Comparison of ENCODE assay signal across 8 cellular contexts in genomic region chr20:45890077-45890996, GRCh38. TPM values are rescaled to one million over a fixed set of nuclear protein-coding genes. Genes with fewer than 3 reads are reported as not detected.
DNase-seq lines count a peak whose midpoint lies in the region; ATAC-seq, FAIRE-seq and TF ChIP-seq lines count a peak whose summit lies in the region.

No MANE protein-coding gene starts in this region.

- POLR2A ChIA-PET in activated CD8-positive, alpha-beta T cell treated with anti-CD3 and anti-CD28 coated beads, Interleukin-2, amount 10 ng/mL, durations not matched to agents 7 days and 5 days (lab: Charles Lee) = interaction anchor here (0.5 to 4.6 kb wide), 11 partner anchors 9 to 98 kb away, joined by 3 to 39 read pairs (median 3); partner anchors contain the start of genes DNTTIP1, PCIF1, WFDC3 and ZNF335
- POLR2A ChIA-PET in endothelial cell of umbilical vein (lab: Charles Lee) = interaction anchor here (0.7 to 3.5 kb wide), 6 partner anchors 9 to 68 kb away, joined by 3 to 26 read pairs (median 3); partner anchors contain the start of genes PCIF1, PLTP and ZSWIM1

- H2AFZ ChIP-seq in GM23338 = peak overlapping the region; percentile 90
- peak overlapping the region; percentile 61 for H2AFZ ChIP-seq in endothelial cell of umbilical vein (ENCODE audit: low read depth, low read length)
- H2AFZ ChIP-seq in mesenchymal stem cell (ENCODE audit: low read depth, low read length) = peak overlapping the region; percentile 81

- ATAC-seq in GM23338 = peak; percentile 86
- ATAC-seq in activated CD8-positive, alpha-beta T cell treated with anti-CD3 and anti-CD28 coated beads, Interleukin-2, amount 10 ng/mL, durations not matched to agents 7 days and 5 days = peak; percentile 36
- no peak for ATAC-seq in HG03095 (IDR thresholded peaks at IDR 0.05; ENCODE audit: unreplicated experiment)

- H3K9me2 ChIP-seq in GM23338 (ENCODE audit: insufficient read depth) = no peaks in the 10 kb centered on the region

- TF ChIP-seq CTCF in GM23338 (conservative IDR thresholded peaks at IDR 0.05; ENCODE audit: low read depth in 2 of 2) (peak; percentile 76 to 87), endothelial cell of umbilical vein (IDR thresholded peaks at IDR 0.05; ENCODE audit: extremely low read depth in 1 of 2, insufficient read depth in 1 of 2, low read depth in 1 of 2, low read length in 2 of 2) (peak; percentile 79 to 82)

- H3K14ac ChIP-seq in mesenchymal stem cell (ENCODE audit: low read length in 2 of 2) = peak overlapping the region in 1 of 2 experiments; percentile 61

- peak overlapping the region; percentile 14 to 93 for H2BK12ac ChIP-seq in mesenchymal stem cell (ENCODE audit: low read length in 2 of 2)

- H3K27ac Mint-ChIP-seq in GM23338 = peak overlapping the region; percentile 74; the same call in 1 of the 2 replicates
- peak overlapping the region; percentile 61 for H3K27ac Mint-ChIP-seq in activated CD8-positive, alpha-beta T cell treated with anti-CD3 and anti-CD28 coated beads, Interleukin-2, amount 10 ng/mL, durations not matched to agents 7 days and 5 days

- peaks cover 18% of the 10 kb centered on the region for H3K36me3 Mint-ChIP-seq in GM23338 (ENCODE audit: low read depth)
- peaks cover 4% of the 10 kb centered on the region for H3K36me3 Mint-ChIP-seq in activated CD8-positive, alpha-beta T cell treated with anti-CD3 and anti-CD28 coated beads, Interleukin-2, amount 10 ng/mL, durations not matched to agents 7 days and 5 days (ENCODE audit: low read depth)

- intact Hi-C loops in endothelial cell of umbilical vein (cut with micrococcal nuclease) = loop anchor here (1.0 to 2.0 kb wide), 6 partner anchors 34 to 80 kb away; partner anchors contain the start of genes ACOT8, PCIF1 and ZSWIM3

- peak overlapping the region; percentile 88 for H3K4me3 Mint-ChIP-seq in GM23338
- H3K4me3 Mint-ChIP-seq in activated CD8-positive, alpha-beta T cell treated with anti-CD3 and anti-CD28 coated beads, Interleukin-2, amount 10 ng/mL, durations not matched to agents 7 days and 5 days = peak overlapping the region; percentile 87

- 0 out of 2 replicates have a peak, but pooled peaks cover 6% of the 10 kb centered on the region for H3F3A ChIP-seq in GM23338 (replicated peaks; ENCODE audit: low read depth)

- H3K4me2 ChIP-seq in GM23338 = peak overlapping the region; percentile 99
- H3K4me2 ChIP-seq in endothelial cell of umbilical vein (ENCODE audit: insufficient read depth, low read length) = peak overlapping the region; percentile 60
- H3K4me2 ChIP-seq in mesenchymal stem cell (ENCODE audit: low read length, poor library complexity, severe bottlenecking) = peak overlapping the region; percentile 99

- WGBS in mesenchymal stem cell = 2% methylated on average over 78 of the region's 79 CpGs

- H3K27me3 ChIP-seq in GM23338 (ENCODE audit: insufficient read depth) = no peaks in the 10 kb centered on the region
- no peaks in the 10 kb centered on the region for H3K27me3 ChIP-seq in endothelial cell of umbilical vein (ENCODE audit: control insufficient read depth in 2 of 2, insufficient read depth in 2 of 2, low read length in 2 of 2)
- H3K27me3 ChIP-seq in mesenchymal stem cell (ENCODE audit: control insufficient read depth in 1 of 2, insufficient read depth in 1 of 2, low read length in 2 of 2) = no peaks in the 10 kb centered on the region

- peak overlapping the region; percentile 100 for H2BK15ac ChIP-seq in mesenchymal stem cell (ENCODE audit: low read depth, poor library complexity, severe bottlenecking)

- peak; percentile 95 for FAIRE-seq in endothelial cell of umbilical vein (lab: Jason Lieb, UNC)

- dilution Hi-C loops in endothelial cell of umbilical vein (cut with MboI; ENCODE audit: extremely low pct_ligation_motif_present, low sequenced_read_pairs) = no loop called here

- H3K9ac ChIP-seq in endothelial cell of umbilical vein (replicated peaks; ENCODE audit: extremely low read depth, insufficient read depth, low read length) = peak overlapping the region; percentile 65
- peak overlapping the region; percentile 91 for H3K9ac ChIP-seq in mesenchymal stem cell (ENCODE audit: low read length)

- H3K79me2 ChIP-seq in GM23338 (replicated peaks; ENCODE audit: insufficient read depth) = 0 out of 2 replicates have a peak, but pooled peaks cover 5% of the 10 kb centered on the region
- H3K79me2 ChIP-seq in endothelial cell of umbilical vein (ENCODE audit: control insufficient read depth, insufficient read depth, low read length) = no peaks in the 10 kb centered on the region

- peaks cover 38% of the 10 kb centered on the region for H3K79me1 ChIP-seq in mesenchymal stem cell (replicated peaks; ENCODE audit: low read length, poor library complexity, severe bottlenecking)

- H2BK120ac ChIP-seq in mesenchymal stem cell (ENCODE audit: low read depth, low read length) = peak overlapping the region; percentile 88

- H4K8ac ChIP-seq in mesenchymal stem cell (ENCODE audit: low read length) = peak overlapping the region; percentile 81

- peaks cover 14% of the 10 kb centered on the region; the same call in 2 of the 3 replicates for H3K4me1 Mint-ChIP-seq in GM23338
- peaks cover 47% of the 10 kb centered on the region for H3K4me1 Mint-ChIP-seq in activated CD8-positive, alpha-beta T cell treated with anti-CD3 and anti-CD28 coated beads, Interleukin-2, amount 10 ng/mL, durations not matched to agents 7 days and 5 days (ENCODE audit: low read depth)

- TF ChIP-seq POLR2A in endothelial cell of umbilical vein (IDR thresholded peaks at IDR 0.05; ENCODE audit: low read depth, low read length) = peak; percentile 30

- H3K36me3 ChIP-seq in GM23338 (ENCODE audit: insufficient read depth) (peaks cover 3% of the 10 kb centered on the region; the same call in 1 of the 2 replicates), endothelial cell of umbilical vein (ENCODE audit: control insufficient read depth in 2 of 2, extremely low read depth in 1 of 2, insufficient read depth in 2 of 2, low read length in 2 of 2) (peaks cover 0 to 19% of the 10 kb centered on the region in 2 experiments), mesenchymal stem cell (ENCODE audit: control insufficient read depth in 1 of 2, insufficient read depth in 2 of 2, low read depth in 1 of 2, low read length in 2 of 2) (peaks cover 42 to 61% of the 10 kb centered on the region in 2 experiments)

- H2AK5ac ChIP-seq in mesenchymal stem cell (ENCODE audit: low read length, severe bottlenecking) = peak overlapping the region; percentile 28

- no peaks in the 10 kb centered on the region for H4K20me1 ChIP-seq in GM23338 (replicated peaks; ENCODE audit: insufficient read depth)
- H4K20me1 ChIP-seq in endothelial cell of umbilical vein (replicated peaks; ENCODE audit: control insufficient read depth, extremely low read depth, insufficient read depth, low read length) = no peaks in the 10 kb centered on the region

- H3K9me3 Mint-ChIP-seq in GM23338 = peaks cover 3% of the 10 kb centered on the region; the same call in 1 of the 3 replicates
- H3K9me3 Mint-ChIP-seq in activated CD8-positive, alpha-beta T cell treated with anti-CD3 and anti-CD28 coated beads, Interleukin-2, amount 10 ng/mL, durations not matched to agents 7 days and 5 days (ENCODE audit: insufficient read depth) = no peaks in the 10 kb centered on the region

- H3K4ac ChIP-seq in mesenchymal stem cell (ENCODE audit: low read depth in 1 of 2, low read length in 2 of 2) = peak overlapping the region; percentile 39 to 91

- DNase-seq in COR-L47 (lab: John Stamatoyannopoulos, UW) = peak; percentile 68
- DNase-seq in GM23338 (ENCODE audit: low spot score) = peak; percentile 92
- peak; percentile 12 for DNase-seq in NCI-H2029 treated with DMSO at 0.1 percent for 48 hours (lab: John Stamatoyannopoulos, UW)
- peak; percentile 58 for DNase-seq in activated CD8-positive, alpha-beta T cell treated with anti-CD3 and anti-CD28 coated beads, Interleukin-2, amount 10 ng/mL, durations not matched to agents 7 days and 5 days
- DNase-seq in endothelial cell of umbilical vein (ENCODE audit: low read depth, low spot score) = peak; percentile 89
- DNase-seq in mesenchymal stem cell = peak; percentile 90
- peak; percentile 30 for DNase-seq in stimulated activated CD8-positive, alpha-beta memory T cell treated with anti-CD3 and anti-CD28 coated beads, Interleukin-4, amount 100 ng/mL, for 24 hours (ENCODE audit: low read depth)

- H3K18ac ChIP-seq in mesenchymal stem cell (ENCODE audit: low read depth in 1 of 2, low read length in 2 of 2) = peak overlapping the region; percentile 88 to 98

- H3K27ac ChIP-seq in GM23338 (ENCODE audit: low read depth) (no peak overlapping the region), endothelial cell of umbilical vein (ENCODE audit: insufficient read depth, low read depth, low read length) (peak overlapping the region; percentile 50), mesenchymal stem cell (ENCODE audit: low read length, poor library complexity, severe bottlenecking) (no peak overlapping the region)

- H3K9me3 ChIP-seq in endothelial cell of umbilical vein (replicated peaks; ENCODE audit: control insufficient read depth, insufficient read depth, low read length) = no peaks in the 10 kb centered on the region
- H3K9me3 ChIP-seq in mesenchymal stem cell (ENCODE audit: control insufficient read depth, low read length) = no peaks in the 10 kb centered on the region

- H3K23ac ChIP-seq in mesenchymal stem cell (ENCODE audit: low read length in 2 of 2) = peak overlapping the region in 1 of 2 experiments; percentile 77

- peaks cover 19% of the 10 kb centered on the region for H3K27me3 Mint-ChIP-seq in GM23338 (ENCODE audit: insufficient read depth, low read depth, poor library complexity)
- H3K27me3 Mint-ChIP-seq in activated CD8-positive, alpha-beta T cell treated with anti-CD3 and anti-CD28 coated beads, Interleukin-2, amount 10 ng/mL, durations not matched to agents 7 days and 5 days (ENCODE audit: low read depth) = no peaks in the 10 kb centered on the region

- H3K9me1 ChIP-seq in endothelial cell of umbilical vein (replicated peaks; ENCODE audit: control insufficient read depth, extremely low read depth, insufficient read depth, low read length) = no peaks in the 10 kb centered on the region

- peak overlapping the region; percentile 74 for H4K91ac ChIP-seq in mesenchymal stem cell (ENCODE audit: low read length)

- CTCF ChIA-PET in activated CD8-positive, alpha-beta T cell treated with anti-CD3 and anti-CD28 coated beads, Interleukin-2, amount 10 ng/mL, durations not matched to agents 7 days and 5 days (lab: Charles Lee) = interaction anchor here (0.6 to 3.3 kb wide), 14 partner anchors 9 to 123 kb away, joined by 3 to 22 read pairs (median 4); partner anchors contain the start of genes ACOT8 and ZSWIM1
- CTCF ChIA-PET in endothelial cell of umbilical vein (lab: Charles Lee) = interaction anchor here (0.6 to 4.9 kb wide), 29 partner anchors 9 to 930 kb away, joined by 3 to 50 read pairs (median 5); partner anchors contain the start of genes ACOT8, PCIF1, PLTP and SNX21

- H3K4me3 ChIP-seq in GM23338 (peak overlapping the region; percentile 86), endothelial cell of umbilical vein (replicated peaks in 1 of 3; ENCODE audit: insufficient read depth in 1 of 3, low read depth in 1 of 3, low read length in 3 of 3) (peak overlapping the region; percentile 47 to 81 (median 57)), mesenchymal stem cell (ENCODE audit: insufficient read depth in 1 of 2, low read depth in 1 of 2, low read length in 2 of 2) (peak overlapping the region; percentile 78 to 88)

- H3K4me1 ChIP-seq in GM23338 (ENCODE audit: insufficient read depth) = peaks cover 3% of the 10 kb centered on the region; the same call in 1 of the 2 replicates
- H3K4me1 ChIP-seq in endothelial cell of umbilical vein (ENCODE audit: control insufficient read depth, extremely low read depth, insufficient read depth, low read length) = peaks cover 24% of the 10 kb centered on the region
- peaks cover 33% of the 10 kb centered on the region for H3K4me1 ChIP-seq in mesenchymal stem cell (ENCODE audit: control insufficient read depth, insufficient read depth, low read depth, low read length)

- H2BK5ac ChIP-seq in mesenchymal stem cell (ENCODE audit: low read depth, low read length, poor library complexity, severe bottlenecking) = peak overlapping the region; percentile 40

- BruUV-seq in endothelial cell of umbilical vein (replicated peaks; lab: Mats Ljungman, UMichigan) = TSS peak; percentile 35

RNA-seq across cellular contexts. Expression of gene NEURL2, which starts 0.7 kb away (rescaled TPM):
- 7.6 and 10.9 TPM in 2 replicates for total RNA-seq in GM23338 (2014; rRNA removed; shearing (Covaris generic))
- polyA plus RNA-seq in GM23338 (2016; fragmentation: Nextera tagmentation; extraction: Ambion mirVana) (4.5 and 4.6 TPM in 2 replicates), endothelial cell of umbilical vein (2.8 and 4.5 TPM in 2 replicates)
- 1 to 10 TPM; 1.1 to 1.3 TPM for total RNA-seq in activated CD8-positive, alpha-beta T cell treated with anti-CD3 and anti-CD28 coated beads, Interleukin-2, amount 10 ng/mL, durations not matched to agents 7 days and 5 days
- 5.4 and 6.5 TPM in 2 replicates for total RNA-seq in endothelial cell of umbilical vein
- polyA plus RNA-seq in endothelial cell of umbilical vein (2011; cell fraction: cytosol; rRNA removed) = 1.2 and 1.9 TPM in 2 replicates
- polyA plus RNA-seq in endothelial cell of umbilical vein (2011; cell fraction: nucleus; rRNA removed) = 4.6 and 5.5 TPM in 2 replicates
- polyA plus RNA-seq in endothelial cell of umbilical vein (2012) = 0.95 and 1.7 TPM in 2 replicates
- polyA minus RNA-seq in endothelial cell of umbilical vein = 0.68 TPM in 1 of 2 replicates, not detected in the other
- 1.3 TPM for polyA minus RNA-seq in endothelial cell of umbilical vein (2011; cell fraction: cytosol; rRNA and poly(A)+ RNA removed)
- polyA minus RNA-seq in endothelial cell of umbilical vein (2011; cell fraction: nucleus; rRNA and poly(A)+ RNA removed) = 2.2 and 5.2 TPM in 2 replicates
- 4.3 TPM for polyA plus RNA-seq in mesenchymal stem cell (2013, experiment 1 of 2)
- 3.6 TPM for polyA plus RNA-seq in mesenchymal stem cell (2013, experiment 2 of 2)

RNA-seq across cellular contexts. Expression of gene CTSA, which starts 0.8 kb away (rescaled TPM):
- total RNA-seq in GM23338 (2014; rRNA removed; shearing (Covaris generic)) = 31.4 and 39.9 TPM in 2 replicates
- polyA plus RNA-seq in GM23338 (2016; fragmentation: Nextera tagmentation; extraction: Ambion mirVana) (52.8 and 63.9 TPM in 2 replicates), endothelial cell of umbilical vein (409 and 427 TPM in 2 replicates)
- 10 to 100 TPM; 63.4 to 64.1 TPM for total RNA-seq in activated CD8-positive, alpha-beta T cell treated with anti-CD3 and anti-CD28 coated beads, Interleukin-2, amount 10 ng/mL, durations not matched to agents 7 days and 5 days
- total RNA-seq in endothelial cell of umbilical vein = 156 and 169 TPM in 2 replicates
- polyA plus RNA-seq in endothelial cell of umbilical vein (2011; cell fraction: cytosol; rRNA removed) = 229 and 251 TPM in 2 replicates
- 482 and 635 TPM in 2 replicates for polyA plus RNA-seq in endothelial cell of umbilical vein (2011; cell fraction: nucleus; rRNA removed)
- 167 and 196 TPM in 2 replicates for polyA plus RNA-seq in endothelial cell of umbilical vein (2012)
- 209 and 279 TPM in 2 replicates for polyA minus RNA-seq in endothelial cell of umbilical vein
- polyA minus RNA-seq in endothelial cell of umbilical vein (2011; cell fraction: cytosol; rRNA and poly(A)+ RNA removed) = 73.4 TPM
- polyA minus RNA-seq in endothelial cell of umbilical vein (2011; cell fraction: nucleus; rRNA and poly(A)+ RNA removed) = 132 and 133 TPM in 2 replicates
- 373 TPM for polyA plus RNA-seq in mesenchymal stem cell (2013, experiment 1 of 2)
- 366 TPM for polyA plus RNA-seq in mesenchymal stem cell (2013, experiment 2 of 2)

RNA-seq across cellular contexts. Expression of gene SPATA25, which starts 2.9 kb away (rescaled TPM):
- 1.0 and 7.5 TPM in 2 replicates for total RNA-seq in GM23338 (2014; rRNA removed; shearing (Covaris generic))
- polyA plus RNA-seq in GM23338 (2016; fragmentation: Nextera tagmentation; extraction: Ambion mirVana) (0.50 TPM in 1 of 2 replicates, not detected in the other), endothelial cell of umbilical vein (0.69 and 1.0 TPM in 2 replicates)
- total RNA-seq in activated CD8-positive, alpha-beta T cell treated with anti-CD3 and anti-CD28 coated beads, Interleukin-2, amount 10 ng/mL, durations not matched to agents 7 days and 5 days = 1 to 10 TPM in 1 of 2 experiments, under 1 TPM in 1; 0.76 to 1.4 TPM
- total RNA-seq in endothelial cell of umbilical vein = 1.3 TPM in 1 of 2 replicates, not detected in the other
- polyA plus RNA-seq in endothelial cell of umbilical vein (2011; cell fraction: cytosol; rRNA removed) = 0.34 and 0.58 TPM in 2 replicates
- 2.9 and 3.8 TPM in 2 replicates for polyA plus RNA-seq in endothelial cell of umbilical vein (2011; cell fraction: nucleus; rRNA removed)
- polyA plus RNA-seq in endothelial cell of umbilical vein (2012) = 0.60 TPM in 1 of 2 replicates, not detected in the other
- 0.28 TPM in 1 of 2 replicates, not detected in the other for polyA minus RNA-seq in endothelial cell of umbilical vein
- not detected for polyA minus RNA-seq in endothelial cell of umbilical vein (2011; cell fraction: cytosol; rRNA and poly(A)+ RNA removed)
- 2.2 and 3.0 TPM in 2 replicates for polyA minus RNA-seq in endothelial cell of umbilical vein (2011; cell fraction: nucleus; rRNA and poly(A)+ RNA removed)
- 0.39 TPM for polyA plus RNA-seq in mesenchymal stem cell (2013, experiment 1 of 2)
- polyA plus RNA-seq in mesenchymal stem cell (2013, experiment 2 of 2) = 0.38 TPM

RNA-seq across cellular contexts. Expression of gene ZSWIM1, which starts 9.3 kb away (rescaled TPM):
- 16.2 and 17.6 TPM in 2 replicates for total RNA-seq in GM23338 (2014; rRNA removed; shearing (Covaris generic))
- polyA plus RNA-seq in GM23338 (2016; fragmentation: Nextera tagmentation; extraction: Ambion mirVana) (11.5 and 12.7 TPM in 2 replicates), endothelial cell of umbilical vein (8.5 and 9.4 TPM in 2 replicates)
- total RNA-seq in activated CD8-positive, alpha-beta T cell treated with anti-CD3 and anti-CD28 coated beads, Interleukin-2, amount 10 ng/mL, durations not matched to agents 7 days and 5 days = 1 to 10 TPM; 7.0 TPM
- 10.0 and 11.3 TPM in 2 replicates for total RNA-seq in endothelial cell of umbilical vein
- polyA plus RNA-seq in endothelial cell of umbilical vein (2011; cell fraction: cytosol; rRNA removed) = 5.0 and 5.9 TPM in 2 replicates
- 6.7 and 7.2 TPM in 2 replicates for polyA plus RNA-seq in endothelial cell of umbilical vein (2011; cell fraction: nucleus; rRNA removed)
- 7.2 and 9.1 TPM in 2 replicates for polyA plus RNA-seq in endothelial cell of umbilical vein (2012)
- 20.0 and 22.0 TPM in 2 replicates for polyA minus RNA-seq in endothelial cell of umbilical vein
- 16.8 TPM for polyA minus RNA-seq in endothelial cell of umbilical vein (2011; cell fraction: cytosol; rRNA and poly(A)+ RNA removed)
- 7.9 and 9.1 TPM in 2 replicates for polyA minus RNA-seq in endothelial cell of umbilical vein (2011; cell fraction: nucleus; rRNA and poly(A)+ RNA removed)
- 8.7 TPM for polyA plus RNA-seq in mesenchymal stem cell (2013, experiment 1 of 2)
- polyA plus RNA-seq in mesenchymal stem cell (2013, experiment 2 of 2) = 9.0 TPM

RNA-seq across cellular contexts. Expression of gene PLTP, which starts 21.6 kb away (rescaled TPM):
- total RNA-seq in GM23338 (2014; rRNA removed; shearing (Covaris generic)) = 141 and 160 TPM in 2 replicates
- polyA plus RNA-seq in GM23338 (2016; fragmentation: Nextera tagmentation; extraction: Ambion mirVana) = 107 and 108 TPM in 2 replicates
- 1 to 10 TPM; 2.2 to 2.8 TPM for total RNA-seq in activated CD8-positive, alpha-beta T cell treated with anti-CD3 and anti-CD28 coated beads, Interleukin-2, amount 10 ng/mL, durations not matched to agents 7 days and 5 days
- 61.9 and 62.1 TPM in 2 replicates for total RNA-seq in endothelial cell of umbilical vein
- polyA plus RNA-seq in endothelial cell of umbilical vein = 118 TPM in 2 replicates
- polyA plus RNA-seq in endothelial cell of umbilical vein (2011; cell fraction: cytosol; rRNA removed) = 70.8 and 89.9 TPM in 2 replicates
- polyA plus RNA-seq in endothelial cell of umbilical vein (2011; cell fraction: nucleus; rRNA removed) = 48.2 and 60.0 TPM in 2 replicates
- 71.4 and 133 TPM in 2 replicates for polyA plus RNA-seq in endothelial cell of umbilical vein (2012)
- polyA minus RNA-seq in endothelial cell of umbilical vein = 67.3 and 73.5 TPM in 2 replicates
- polyA minus RNA-seq in endothelial cell of umbilical vein (2011; cell fraction: cytosol; rRNA and poly(A)+ RNA removed) = 1.1 TPM
- polyA minus RNA-seq in endothelial cell of umbilical vein (2011; cell fraction: nucleus; rRNA and poly(A)+ RNA removed) = 19.4 and 23.8 TPM in 2 replicates
- polyA plus RNA-seq in mesenchymal stem cell (2013, experiment 1 of 2) = 175 TPM
- 164 TPM for polyA plus RNA-seq in mesenchymal stem cell (2013, experiment 2 of 2)

Comparison
In these comparisons a context has a peak if more than half of its experiments do, and no peak if none do; other contexts are left out.
1. DNase-seq: peak in every context shown above with its lines; median percentile 92 in GM23338; 90 in mesenchymal stem cell; 89 in endothelial cell of umbilical vein; 68 in COR-L47; 58 in activated CD8-positive, alpha-beta T cell treated with anti-CD3 and anti-CD28 coated beads, Interleukin-2, amount 10 ng/mL, durations not matched to agents 7 days and 5 days; 30 in stimulated activated CD8-positive, alpha-beta memory T cell treated with anti-CD3 and anti-CD28 coated beads, Interleukin-4, amount 100 ng/mL, for 24 hours; 12 in NCI-H2029 treated with DMSO at 0.1 percent for 48 hours.